8 cellular contexts compared by ENCODE assay signal in genomic region chr1:158149175-158149574, GRCh38. TPM values are rescaled to one million over a fixed set of nuclear protein-coding genes. Genes with fewer than 3 reads are reported as not detected.
DNase-seq lines count a peak whose midpoint lies in the region; TF ChIP-seq lines count a peak whose summit lies in the region.

No MANE protein-coding gene starts in this region.

- CTCF ChIA-PET in BJ (lab: Yijun Ruan, JAX): interaction anchor here (0.9 to 1.1 kb wide), 2 partner anchors 13 to 55 kb away, joined by 3 read pairs; no protein-coding TSS in a partner anchor

- H4K20me1 ChIP-seq in neural cell (ENCODE audit: insufficient read depth): no peaks in the 10 kb centered on the region

- POLR2A ChIA-PET in BJ (lab: Charles Lee): no interaction called here

- H3K4me1 ChIP-seq in NT2/D1 (ENCODE audit: insufficient read depth, insufficient read length): no peaks in the 10 kb centered on the region
- no peaks in the 10 kb centered on the region for H3K4me1 ChIP-seq in ectodermal cell (ENCODE audit: control insufficient read depth, insufficient read depth, low read length)

- H3K27me3 ChIP-seq in BJ (ENCODE audit: control insufficient read depth, insufficient read depth, low read length): no peaks in the 10 kb centered on the region
- H3K27me3 ChIP-seq in NT2/D1 (ENCODE audit: insufficient read depth, insufficient read length): no peaks in the 10 kb centered on the region
- H3K27me3 ChIP-seq in ectodermal cell (ENCODE audit: control insufficient read depth, insufficient read depth, low read length, poor library complexity, severe bottlenecking): peaks cover 12% of the 10 kb centered on the region
- H3K27me3 ChIP-seq in neural cell (ENCODE audit: insufficient read depth, low read depth, low read length): no peaks in the 10 kb centered on the region

- H3K36me3 ChIP-seq in BJ (ENCODE audit: control insufficient read depth, insufficient read depth, low read length): no peaks in the 10 kb centered on the region
- no peaks in the 10 kb centered on the region for H3K36me3 ChIP-seq in NT2/D1 (ENCODE audit: insufficient read depth, insufficient read length, low read length)
- H3K36me3 ChIP-seq in ectodermal cell (ENCODE audit: control insufficient read depth, insufficient read depth, low read length): no peaks in the 10 kb centered on the region
- no peaks in the 10 kb centered on the region for H3K36me3 ChIP-seq in neural cell (ENCODE audit: insufficient read depth, low read length)

- H3K79me2 ChIP-seq in neural cell (replicated peaks; ENCODE audit: insufficient read depth, low read length): no peaks in the 10 kb centered on the region

- H3K9me2 ChIP-seq in neural cell (ENCODE audit: insufficient read depth, low read length): no peaks in the 10 kb centered on the region

- H3K4me3 ChIP-seq in BJ (ENCODE audit: low read depth, low read length) (peak overlapping the region; percentile 30), NT2/D1 (ENCODE audit: insufficient read length, low read depth) (peak overlapping the region; percentile 32), ectodermal cell (ENCODE audit: insufficient read depth, low read depth, low read length) (peak overlapping the region; percentile 11), neural cell (ENCODE audit: low read length) (peak overlapping the region; percentile 64)

- H2AFZ ChIP-seq in neural cell (ENCODE audit: low read depth, low read length): peak overlapping the region; percentile 66

- TF ChIP-seq EP300 in neural cell (conservative IDR thresholded peaks at IDR 0.05; ENCODE audit: poor library complexity, severe bottlenecking): no peak

- WGBS in ectodermal cell, 2 experiments: 80 to 82% methylated on average over 8 of the region's 8 CpGs

- H3K4me2 ChIP-seq in neural cell (ENCODE audit: low read length): peak overlapping the region; percentile 19

- H3K9me3 ChIP-seq in NT2/D1 (ENCODE audit: insufficient read depth, low read length) (peaks cover 4% of the 10 kb centered on the region; the same call in 1 of the 2 replicates), ectodermal cell (ENCODE audit: control insufficient read depth, low read length) (no peaks in the 10 kb centered on the region), neural cell (ENCODE audit: low read length) (no peaks in the 10 kb centered on the region)

- H3K27ac ChIP-seq in ectodermal cell (ENCODE audit: insufficient read depth, low read depth, low read length, poor library complexity, severe bottlenecking) (no peak overlapping the region), neural cell (ENCODE audit: low read length) (no peak overlapping the region)

- DNase-seq in BJ (ENCODE audit: low read depth) (no peak), NT2/D1 (ENCODE audit: low read depth, low spot score) (no peak), mucosa of gallbladder (ENCODE audit: low spot score) (no peak), NCI-H774 (lab: John Stamatoyannopoulos, UW) (no peak), NCI-H2171 (lab: John Stamatoyannopoulos, UW) (no peak)
- DNase-seq in activated CD4-positive, CD25-positive, alpha-beta regulatory T cell (lab: John Stamatoyannopoulos, UW): no peak

- no peaks in the 10 kb centered on the region for H3F3A ChIP-seq in neural cell (ENCODE audit: insufficient read depth, low read length, poor library complexity, severe bottlenecking)

- TF ChIP-seq CTCF in BJ (IDR thresholded peaks at IDR 0.05; ENCODE audit: insufficient read depth, low read depth, low read length) (no peak), neural cell (IDR thresholded peaks at IDR 0.05; ENCODE audit: poor library complexity, severe bottlenecking) (no peak)

- H3K9ac ChIP-seq in NT2/D1 (ENCODE audit: insufficient read length, low read depth) (peak overlapping the region; percentile 53), neural cell (ENCODE audit: low read length) (peak overlapping the region; percentile 42)

- TF ChIP-seq RAD21 in neural cell (conservative IDR thresholded peaks at IDR 0.05): no peak

TF ChIP-seq in neural cell, 6 proteins besides CTCF, POLR2A, EP300 and RAD21:
- TF ChIP-seq SMC3 (conservative IDR thresholded peaks at IDR 0.05; ENCODE audit: poor library complexity): no peak
- TF ChIP-seq EZH2 (IDR thresholded peaks at IDR 0.05; ENCODE audit: borderline replicate concordance, insufficient read depth, low read length, poor library complexity, severe bottlenecking): no peak
- no peak for TF ChIP-seq MXI1 (conservative IDR thresholded peaks at IDR 0.05; ENCODE audit: poor library complexity, severe bottlenecking)
- no peak for TF ChIP-seq REST (IDR thresholded peaks at IDR 0.05; ENCODE audit: borderline replicate concordance)
- no peak for TF ChIP-seq POLR2AphosphoS5 (IDR thresholded peaks at IDR 0.05)
- TF ChIP-seq TAF1 (IDR thresholded peaks at IDR 0.05; ENCODE audit: low read depth): no peak

RNA-seq across cellular contexts. Expression of gene CD1D, which starts 31.5 kb away (rescaled TPM):
- 0.06 and 0.12 TPM in 2 replicates for polyA plus RNA-seq in BJ (2011; rRNA removed)
- polyA minus RNA-seq in BJ (2011; rRNA and poly(A)+ RNA removed): not detected in 2 replicates
- polyA plus RNA-seq in ectodermal cell (2013, experiment 1 of 4): 0.22 TPM
- 0.14 TPM for polyA plus RNA-seq in ectodermal cell (2013, experiment 2 of 4)
- 0.32 TPM for polyA plus RNA-seq in ectodermal cell (2013, experiment 3 of 4)
- polyA plus RNA-seq in ectodermal cell (2013, experiment 4 of 4): 0.20 TPM
- 0.19 and 0.28 TPM in 2 replicates for polyA plus RNA-seq in neural cell
- 0.23 and 0.49 TPM in 2 replicates for polyA minus RNA-seq in neural cell
- total RNA-seq in mucosa of gallbladder: 7.2 TPM

Comparison
In these comparisons a context has a peak if more than half of its experiments do, and no peak if none do; other contexts are left out.
1. H3K4me3 ChIP-seq: peak in every context shown above with its lines; median percentile 64 in neural cell; 32 in NT2/D1; 30 in BJ; 11 in ectodermal cell.